In the genomic region with DNA sequence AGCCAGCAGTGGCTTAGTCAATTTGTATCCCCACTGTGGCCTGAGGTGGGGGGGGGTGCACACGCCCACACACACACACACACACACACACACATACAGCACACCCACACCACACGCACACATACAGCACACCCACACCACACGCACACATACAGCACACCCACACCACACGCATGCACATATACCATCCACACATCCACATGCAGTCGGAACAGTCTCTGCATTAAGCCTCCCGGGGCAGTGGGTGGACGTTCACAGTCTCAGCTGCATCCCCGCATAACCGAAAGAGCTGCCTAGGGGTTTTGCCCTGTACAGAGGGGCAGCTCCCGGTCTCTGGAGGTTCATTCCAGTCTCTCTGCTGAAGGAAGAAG, we compare ENCODE assay signal across 10 cellular contexts.
DNase-seq lines count a peak whose midpoint lies in the region; ATAC-seq and TF ChIP-seq lines count a peak whose summit lies in the region.
"Had no signal": no experiment of that assay in that cellular context is flagged by ENCODE, and none has a peak within 500 bp of the region (broad histone marks: within the 10 kb centered on the region; RNA-seq: fewer than 3 reads in every experiment).

No MANE protein-coding gene starts in this region.

- H3K9me3 Mint-ChIP-seq in GM23338, result peaks cover 6% of the 10 kb centered on the region; the same call in 2 of the 3 replicates
- H3K9me3 Mint-ChIP-seq in activated T-helper 2 cell treated with anti-CD3 and anti-CD28 coated beads, Interferon-gamma antibody, Interleukin-2, Interleukin-4, amounts not matched to agents 10 μg/mL and 5 μg/mL and 100 μg/mL, durations not matched to agents 14 hours and 24 hours and 36 hours, result no peaks in the 10 kb centered on the region
- H3K9me3 Mint-ChIP-seq in nephron, result no peaks in the 10 kb centered on the region

- H3K4me3 ChIP-seq in BLaER1 treated with 17β-estradiol and CSF1 and Interleukin-3, amounts not matched to agents 10 nM and 100 nM, result no peak overlapping the region
- H3K4me3 ChIP-seq in GM23338, result no peak overlapping the region

- H4K20me1 ChIP-seq in BLaER1 treated with 17β-estradiol and CSF1 and Interleukin-3, amounts not matched to agents 10 nM and 100 nM, result no peaks in the 10 kb centered on the region
- H4K20me1 ChIP-seq in GM23338 (replicated peaks; ENCODE audit: insufficient read depth), result no peaks in the 10 kb centered on the region

- H3K27ac Mint-ChIP-seq in GM23338 (peak overlapping the region; percentile 44), nephron (peak overlapping the region; percentile 45 to 82 (median 79))
- peak overlapping the region; percentile 19 for H3K27ac Mint-ChIP-seq in activated T-helper 2 cell treated with anti-CD3 and anti-CD28 coated beads, Interferon-gamma antibody, Interleukin-2, Interleukin-4, amounts not matched to agents 10 μg/mL and 5 μg/mL and 100 μg/mL, durations not matched to agents 14 hours and 24 hours and 36 hours

- H3K9ac ChIP-seq in BLaER1 treated with 17β-estradiol and CSF1 and Interleukin-3, amounts not matched to agents 10 nM and 100 nM, result peak overlapping the region in 6 of 11 experiments; percentile 40 to 65 (median 52); a peak in 10 of 22 replicates

- H3K27ac ChIP-seq in BLaER1 treated with 17β-estradiol and CSF1 and Interleukin-3, amounts not matched to agents 10 nM and 100 nM, result peak overlapping the region in 8 of 11 experiments; percentile 38 to 69 (median 51); a peak in 16 of 22 replicates
- H3K27ac ChIP-seq in GM23338 (ENCODE audit: low read depth), result no peak overlapping the region

- H3K9me3 ChIP-seq in BLaER1 treated with 17β-estradiol and CSF1 and Interleukin-3, amounts not matched to agents 10 nM and 100 nM (replicated peaks in 1 of 11), result no peaks in the 10 kb centered on the region

- 0 out of 2 replicates have a peak overlapping the region, but pooled peaks have one; percentile 47 for H2AFZ ChIP-seq in GM23338

- intact Hi-C loops in activated T-helper 2 cell treated with anti-CD3 and anti-CD28 coated beads, Interferon-gamma antibody, Interleukin-2, Interleukin-4, amounts not matched to agents 10 μg/mL and 5 μg/mL and 100 μg/mL, durations not matched to agents 14 hours and 24 hours and 36 hours (cut with micrococcal nuclease), result loop anchor here (1.0 to 5.0 kb wide), 4 partner anchors 90 to 302 kb away; no protein-coding TSS in a partner anchor

- TF ChIP-seq CTCF in GM23338 (conservative IDR thresholded peaks at IDR 0.05; ENCODE audit: low read depth in 2 of 2) (no peak), nephron (IDR thresholded peaks at IDR 0.05; ENCODE audit: unreplicated experiment in 3 of 3) (no peak)

- no peaks in the 10 kb centered on the region for H3K27me3 ChIP-seq in BLaER1 treated with 17β-estradiol and CSF1 and Interleukin-3, amounts not matched to agents 10 nM and 100 nM
- no peaks in the 10 kb centered on the region for H3K27me3 ChIP-seq in GM23338 (ENCODE audit: insufficient read depth)

- peaks cover 8% of the 10 kb centered on the region for H3K9me2 ChIP-seq in GM23338 (ENCODE audit: insufficient read depth)

- H3K36me3 Mint-ChIP-seq in GM23338 (ENCODE audit: low read depth), result no peaks in the 10 kb centered on the region
- no peaks in the 10 kb centered on the region for H3K36me3 Mint-ChIP-seq in activated T-helper 2 cell treated with anti-CD3 and anti-CD28 coated beads, Interferon-gamma antibody, Interleukin-2, Interleukin-4, amounts not matched to agents 10 μg/mL and 5 μg/mL and 100 μg/mL, durations not matched to agents 14 hours and 24 hours and 36 hours (ENCODE audit: low read depth)
- no peaks in the 10 kb centered on the region for H3K36me3 Mint-ChIP-seq in nephron (ENCODE audit: low read depth)

- H3K79me2 ChIP-seq in GM23338 (replicated peaks; ENCODE audit: insufficient read depth), result no peaks in the 10 kb centered on the region

- DNase-seq in GM23338 (ENCODE audit: low spot score), result no peak
- no peak for DNase-seq in activated T-helper 2 cell treated with anti-CD3 and anti-CD28 coated beads, Interferon-gamma antibody, Interleukin-2, Interleukin-4, amounts not matched to agents 10 μg/mL and 5 μg/mL and 100 μg/mL, durations not matched to agents 14 hours and 24 hours and 36 hours (ENCODE audit: low spot score)
- DNase-seq in NCI-H1417 treated with DMSO at 0.1 percent for 48 hours (lab: John Stamatoyannopoulos, UW), result no peak
- DNase-seq: C1 segment of cervical spinal cord, substantia nigra had no signal

- H3K4me1 Mint-ChIP-seq in GM23338 (peaks cover 7% of the 10 kb centered on the region), nephron (peaks cover 39% of the 10 kb centered on the region)
- H3K4me1 Mint-ChIP-seq in activated T-helper 2 cell treated with anti-CD3 and anti-CD28 coated beads, Interferon-gamma antibody, Interleukin-2, Interleukin-4, amounts not matched to agents 10 μg/mL and 5 μg/mL and 100 μg/mL, durations not matched to agents 14 hours and 24 hours and 36 hours (ENCODE audit: low read depth), result peaks cover 21% of the 10 kb centered on the region

- no peak for ATAC-seq in GM23338
- ATAC-seq in HG03521 (IDR thresholded peaks at IDR 0.05; ENCODE audit: unreplicated experiment), result no peak
- ATAC-seq in GM18868 (IDR thresholded peaks at IDR 0.05; ENCODE audit: unreplicated experiment), result no peak
- no peak for ATAC-seq in GM21529 (IDR thresholded peaks at IDR 0.05; ENCODE audit: unreplicated experiment)

- peak overlapping the region; percentile 29 to 81 (median 67); a peak in 21 of 22 replicates for H3K4me2 ChIP-seq in BLaER1 treated with 17β-estradiol and CSF1 and Interleukin-3, amounts not matched to agents 10 nM and 100 nM
- H3K4me2 ChIP-seq in GM23338, result no peak overlapping the region

- peaks cover 11% of the 10 kb centered on the region for H3K27me3 Mint-ChIP-seq in GM23338 (ENCODE audit: insufficient read depth, low read depth, poor library complexity)
- peaks cover 58% of the 10 kb centered on the region for H3K27me3 Mint-ChIP-seq in activated T-helper 2 cell treated with anti-CD3 and anti-CD28 coated beads, Interferon-gamma antibody, Interleukin-2, Interleukin-4, amounts not matched to agents 10 μg/mL and 5 μg/mL and 100 μg/mL, durations not matched to agents 14 hours and 24 hours and 36 hours (ENCODE audit: low read depth)
- H3K27me3 Mint-ChIP-seq in nephron (ENCODE audit: low read depth), result peaks cover 27% of the 10 kb centered on the region

- no peaks in the 10 kb centered on the region for H3F3A ChIP-seq in GM23338 (replicated peaks; ENCODE audit: low read depth)

- H3K4me1 ChIP-seq in BLaER1 treated with 17β-estradiol and CSF1 and Interleukin-3, amounts not matched to agents 10 nM and 100 nM, result peaks cover 14 to 29% (median 19%) of the 10 kb centered on the region in 10 experiments
- H3K4me1 ChIP-seq in GM23338 (ENCODE audit: insufficient read depth), result no peaks in the 10 kb centered on the region

- H3K36me3 ChIP-seq in BLaER1 treated with 17β-estradiol and CSF1 and Interleukin-3, amounts not matched to agents 10 nM and 100 nM, result no peaks in the 10 kb centered on the region
- H3K36me3 ChIP-seq in GM23338 (ENCODE audit: insufficient read depth), result no peaks in the 10 kb centered on the region

- no peak overlapping the region for H3K4me3 Mint-ChIP-seq in GM23338
- peak overlapping the region; percentile 17 for H3K4me3 Mint-ChIP-seq in activated T-helper 2 cell treated with anti-CD3 and anti-CD28 coated beads, Interferon-gamma antibody, Interleukin-2, Interleukin-4, amounts not matched to agents 10 μg/mL and 5 μg/mL and 100 μg/mL, durations not matched to agents 14 hours and 24 hours and 36 hours (ENCODE audit: low read depth)
- H3K4me3 Mint-ChIP-seq in nephron, result peak overlapping the region in 1 of 3 experiments; percentile 2

TF ChIP-seq in GM23338, 12 proteins besides CTCF, POLR2A, EP300 and RAD21 (continues in another document):
- no peak for TF ChIP-seq JUNB (IDR thresholded peaks at IDR 0.05; ENCODE audit: unreplicated experiment)

Comparison
In these comparisons a context has a peak if more than half of its experiments do, and no peak if none do; other contexts are left out.
1. H3K27ac Mint-ChIP-seq: peak in every context shown above with its lines; median percentile 79 in nephron; 44 in GM23338; 19 in activated T-helper 2 cell treated with anti-CD3 and anti-CD28 coated beads, Interferon-gamma antibody, Interleukin-2, Interleukin-4, amounts not matched to agents 10 μg/mL and 5 μg/mL and 100 μg/mL, durations not matched to agents 14 hours and 24 hours and 36 hours.